In the genomic region with DNA sequence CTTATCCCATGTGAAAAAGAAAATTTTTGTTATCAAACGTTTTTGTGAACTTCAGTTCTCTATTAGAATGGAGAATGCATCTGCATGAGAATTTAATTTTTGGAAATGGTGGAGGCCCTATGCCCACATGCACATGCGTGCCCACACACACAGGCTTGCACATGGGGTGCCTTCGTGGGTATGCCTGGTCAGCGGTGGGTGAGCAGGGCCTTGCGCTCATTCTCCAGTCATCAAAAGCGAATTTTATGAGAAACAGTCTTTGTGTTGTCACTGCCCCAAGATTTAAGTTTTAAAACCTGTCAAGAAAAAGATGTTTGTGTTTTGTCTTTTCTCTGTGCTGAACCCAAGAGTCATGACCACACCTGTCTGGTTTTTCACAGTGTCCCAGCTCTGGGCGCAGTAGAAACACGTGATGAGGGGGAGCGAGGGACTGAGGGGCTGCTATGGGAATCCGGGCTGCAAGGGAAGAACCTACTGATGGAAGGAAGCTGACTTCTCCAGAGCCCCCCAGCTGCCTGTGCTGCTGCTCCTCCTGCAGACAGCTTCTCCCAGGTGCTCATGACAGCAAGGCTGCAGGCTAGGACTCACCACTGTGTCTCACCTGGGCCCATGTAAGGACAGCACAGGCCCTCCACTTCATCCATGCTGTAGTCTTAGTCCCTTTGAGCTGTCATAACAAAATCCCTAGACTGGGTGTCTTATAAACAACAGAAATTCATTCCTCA, we compare ENCODE assay signal across 23 cellular contexts.
"Had no signal": no experiment of that assay in that cellular context is flagged by ENCODE, and none has a peak within 500 bp of the region (broad histone marks: within the 10 kb centered on the region; RNA-seq: fewer than 3 reads in every experiment).

No MANE protein-coding gene starts in this region.

- H3K4me1 ChIP-seq: parathyroid adenoma, right lobe of liver, suprapubic skin, tibial nerve, uterus had no signal

- H3K4me3 Mint-ChIP-seq: activated naive CD4-positive, alpha-beta T cell treated with anti-CD3 and anti-CD28 coated beads, Interleukin-2, amount 10 ng/mL, durations not matched to agents 7 days and 5 days; nephron; stimulated activated effector memory CD8-positive, alpha-beta T cell treated with anti-CD3 and anti-CD28 coated beads, Interleukin-12 subunit alpha, Interleukin-12 subunit beta, amount 100 ng/mL, for 72 hours; stimulated activated naive CD8-positive, alpha-beta T cell treated with anti-CD3 and anti-CD28 coated beads, Interleukin-15, amount 100 ng/mL, for 72 hours; T-cell; T-helper 2 cell treated with Interferon-gamma antibody and Interleukin-4, amounts not matched to agents 5 μg/mL and 100 μg/mL, for 36 hours had no signal

- H3K27ac ChIP-seq: cardiac muscle cell, parathyroid adenoma, right lobe of liver, suprapubic skin, tibial nerve, uterus, WERI-Rb-1 had no signal

- H3K36me3 ChIP-seq: cardiac muscle cell, right lobe of liver, suprapubic skin, tibial nerve, uterus, WERI-Rb-1 had no signal

- H3K36me3 Mint-ChIP-seq: activated naive CD4-positive, alpha-beta T cell treated with anti-CD3 and anti-CD28 coated beads, Interleukin-2, amount 10 ng/mL, durations not matched to agents 7 days and 5 days; stimulated activated effector memory CD8-positive, alpha-beta T cell treated with anti-CD3 and anti-CD28 coated beads, Interleukin-12 subunit alpha, Interleukin-12 subunit beta, amount 100 ng/mL, for 72 hours; T-cell had no signal

- H3K4me3 ChIP-seq: cardiac muscle cell, right lobe of liver, suprapubic skin, tibial nerve, uterus had no signal

- H3K9me3 ChIP-seq: right lobe of liver, suprapubic skin, tibial nerve, uterus had no signal

- H3K9me3 Mint-ChIP-seq: activated naive CD4-positive, alpha-beta T cell treated with anti-CD3 and anti-CD28 coated beads, Interleukin-2, amount 10 ng/mL, durations not matched to agents 7 days and 5 days; nephron; stimulated activated effector memory CD8-positive, alpha-beta T cell treated with anti-CD3 and anti-CD28 coated beads, Interleukin-12 subunit alpha, Interleukin-12 subunit beta, amount 100 ng/mL, for 72 hours; stimulated activated naive CD8-positive, alpha-beta T cell treated with anti-CD3 and anti-CD28 coated beads, Interleukin-15, amount 100 ng/mL, for 72 hours; T-cell; T-helper 2 cell treated with Interferon-gamma antibody and Interleukin-4, amounts not matched to agents 5 μg/mL and 100 μg/mL, for 36 hours had no signal

- H3K27ac Mint-ChIP-seq: activated naive CD4-positive, alpha-beta T cell treated with anti-CD3 and anti-CD28 coated beads, Interleukin-2, amount 10 ng/mL, durations not matched to agents 7 days and 5 days; nephron; stimulated activated effector memory CD8-positive, alpha-beta T cell treated with anti-CD3 and anti-CD28 coated beads, Interleukin-12 subunit alpha, Interleukin-12 subunit beta, amount 100 ng/mL, for 72 hours; stimulated activated naive CD8-positive, alpha-beta T cell treated with anti-CD3 and anti-CD28 coated beads, Interleukin-15, amount 100 ng/mL, for 72 hours; T-cell; T-helper 2 cell treated with Interferon-gamma antibody and Interleukin-4, amounts not matched to agents 5 μg/mL and 100 μg/mL, for 36 hours had no signal

- H3K4me1 Mint-ChIP-seq: activated naive CD4-positive, alpha-beta T cell treated with anti-CD3 and anti-CD28 coated beads, Interleukin-2, amount 10 ng/mL, durations not matched to agents 7 days and 5 days; stimulated activated effector memory CD8-positive, alpha-beta T cell treated with anti-CD3 and anti-CD28 coated beads, Interleukin-12 subunit alpha, Interleukin-12 subunit beta, amount 100 ng/mL, for 72 hours; stimulated activated naive CD8-positive, alpha-beta T cell treated with anti-CD3 and anti-CD28 coated beads, Interleukin-15, amount 100 ng/mL, for 72 hours; T-cell had no signal

- ATAC-seq: right lobe of liver; stimulated activated effector memory CD8-positive, alpha-beta T cell treated with anti-CD3 and anti-CD28 coated beads, Interleukin-12 subunit alpha, Interleukin-12 subunit beta, amount 100 ng/mL, for 72 hours; stimulated activated naive CD8-positive, alpha-beta T cell treated with anti-CD3 and anti-CD28 coated beads, Interleukin-15, amount 100 ng/mL, for 72 hours; T-cell had no signal

- H3K27me3 ChIP-seq: cardiac muscle cell, right lobe of liver, suprapubic skin, tibial nerve, uterus had no signal

- DNase-seq: activated naive CD4-positive, alpha-beta T cell treated with anti-CD3 and anti-CD28 coated beads, Interleukin-2, amount 10 ng/mL, durations not matched to agents 7 days and 5 days; activated T-cell treated with anti-CD3 and anti-CD28 coated beads for 4 hours; amygdala; dermis blood vessel endothelial cell; effector CD8-positive, alpha-beta T cell; erythroblast; foreskin melanocyte; glutamatergic neuron; hippocampal formation; midbrain; right lobe of liver; small intestine; stimulated activated naive CD8-positive, alpha-beta T cell treated with anti-CD3 and anti-CD28 coated beads, Interleukin-15, amount 100 ng/mL, for 72 hours; uterus; WERI-Rb-1 had no signal

- H3K27me3 Mint-ChIP-seq: activated naive CD4-positive, alpha-beta T cell treated with anti-CD3 and anti-CD28 coated beads, Interleukin-2, amount 10 ng/mL, durations not matched to agents 7 days and 5 days; stimulated activated naive CD8-positive, alpha-beta T cell treated with anti-CD3 and anti-CD28 coated beads, Interleukin-15, amount 100 ng/mL, for 72 hours; T-cell had no signal
